ENCODE assay signal across 11 cellular contexts in the genomic region with DNA sequence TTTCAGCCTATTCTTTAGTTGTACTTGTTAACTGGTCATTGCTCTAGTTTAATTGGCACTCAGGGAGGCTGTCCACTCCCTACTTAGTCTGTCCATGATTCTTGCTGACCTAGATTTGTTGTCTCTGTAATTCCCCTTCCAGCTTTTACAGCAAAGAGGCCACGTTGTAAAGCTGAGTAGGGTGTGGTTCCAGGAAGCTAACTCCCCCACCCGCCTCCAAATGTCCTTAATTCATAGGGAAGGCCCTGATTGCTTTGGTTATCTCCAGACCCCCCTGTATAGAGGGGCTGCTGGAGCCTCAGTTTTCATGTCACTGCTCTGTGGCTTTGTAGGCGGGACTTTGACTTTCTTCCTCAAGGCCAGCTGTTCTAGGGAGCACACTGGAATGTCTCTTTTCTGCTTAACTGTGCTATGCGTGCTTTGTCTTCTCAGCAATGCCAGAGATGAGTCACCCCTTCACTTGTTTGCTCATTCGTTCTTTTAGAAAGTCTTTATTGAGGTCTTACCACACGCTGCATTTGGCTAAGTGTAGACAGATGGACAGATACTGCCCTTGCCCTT.
DNase-seq lines count a peak whose midpoint lies in the region; ATAC-seq, FAIRE-seq and TF ChIP-seq lines count a peak whose summit lies in the region.
"Had no signal": no experiment of that assay in that cellular context is flagged by ENCODE, and none has a peak within 500 bp of the region (broad histone marks: within the 10 kb centered on the region; RNA-seq: fewer than 3 reads in every experiment).

No MANE protein-coding gene starts in this region.

- H3K4me1 ChIP-seq in keratinocyte (ENCODE audit: control insufficient read depth, extremely low read depth, insufficient read depth, low read length) = peaks cover 11% of the 10 kb centered on the region

- intact Hi-C loops in Right ventricle myocardium inferior (cut with DNase I) (no loop called here), cardiac septum (cut with DNase I) (no loop called here)

- peaks cover 0 to 9% of the 10 kb centered on the region in 2 donors for H3K9me3 Mint-ChIP-seq in stimulated activated naive B cell treated with anti-CD40 and anti-IgM and Interleukin-4, amounts not matched to agents 10 μg/mL and 1 μg/mL and 100 μg/mL, for 72 hours
- peaks cover 15% of the 10 kb centered on the region for H3K9me3 Mint-ChIP-seq in natural killer cell treated with Interleukin-12 subunit alpha and Interleukin-12 subunit beta and Interleukin-15 and Interleukin-18, amount 100 ng/mL, for 72 hours

- H3K9ac ChIP-seq in keratinocyte (ENCODE audit: control insufficient read depth, extremely low read depth, insufficient read depth, low read length) = peak overlapping the region; percentile 40
- H3K9ac ChIP-seq: BLaER1 treated with 17β-estradiol and CSF1 and Interleukin-3, amounts not matched to agents 10 nM and 100 nM had no signal

- H3K27ac Mint-ChIP-seq in stimulated activated naive B cell treated with anti-CD40 and anti-IgM and Interleukin-4, amounts not matched to agents 10 μg/mL and 1 μg/mL and 100 μg/mL, for 72 hours = no peak overlapping the region
- H3K27ac Mint-ChIP-seq in natural killer cell treated with Interleukin-12 subunit alpha and Interleukin-12 subunit beta and Interleukin-15 and Interleukin-18, amount 100 ng/mL, for 72 hours = no peak overlapping the region
- H3K27ac Mint-ChIP-seq: activated B cell treated with CpG ODN at 0.5 μM for 24 hours had no signal

- H4K20me1 ChIP-seq in keratinocyte (ENCODE audit: control insufficient read depth, extremely low read depth, insufficient read depth, low read length) = no peaks in the 10 kb centered on the region
- H4K20me1 ChIP-seq: BLaER1 treated with 17β-estradiol and CSF1 and Interleukin-3, amounts not matched to agents 10 nM and 100 nM had no signal

- no peaks in the 10 kb centered on the region for H3K36me3 Mint-ChIP-seq in stimulated activated naive B cell treated with anti-CD40 and anti-IgM and Interleukin-4, amounts not matched to agents 10 μg/mL and 1 μg/mL and 100 μg/mL, for 72 hours
- no peaks in the 10 kb centered on the region for H3K36me3 Mint-ChIP-seq in natural killer cell treated with Interleukin-12 subunit alpha and Interleukin-12 subunit beta and Interleukin-15 and Interleukin-18, amount 100 ng/mL, for 72 hours

- DNase-seq in Right ventricle myocardium inferior (ENCODE audit: missing footprints) = no peak
- DNase-seq in cardiac septum (ENCODE audit: low spot score) = no peak
- peak; percentile 92 for DNase-seq in amniotic epithelial cell (ENCODE audit: low read depth)
- DNase-seq in keratinocyte (ENCODE audit: low read depth, low spot score) = peak; percentile 62
- DNase-seq in stimulated activated naive B cell treated with anti-CD40 and anti-IgM and Interleukin-4, amounts not matched to agents 10 μg/mL and 1 μg/mL and 100 μg/mL, for 72 hours = no peak
- no peak for DNase-seq in natural killer cell treated with Interleukin-12 subunit alpha and Interleukin-12 subunit beta and Interleukin-15 and Interleukin-18, amount 100 ng/mL, for 72 hours (ENCODE audit: low spot score)
- no peak for DNase-seq in NCI-H82 treated with DMSO at 0.1 percent for 48 hours (lab: John Stamatoyannopoulos, UW; ENCODE audit: unreplicated experiment)
- DNase-seq: activated B cell treated with CpG ODN at 0.5 μM for 24 hours; stimulated activated CD8-positive, alpha-beta memory T cell treated with anti-CD3 and anti-CD28 coated beads, Interleukin-4, amount 100 ng/mL, for 48 hours had no signal

- no peaks in the 10 kb centered on the region for H3K9me3 ChIP-seq in keratinocyte (ENCODE audit: control insufficient read depth, low read depth, low read length)
- H3K9me3 ChIP-seq: BLaER1 treated with 17β-estradiol and CSF1 and Interleukin-3, amounts not matched to agents 10 nM and 100 nM had no signal

- no peaks in the 10 kb centered on the region for H3K36me3 ChIP-seq in keratinocyte (ENCODE audit: control insufficient read depth in 2 of 2, extremely low read depth in 1 of 2, insufficient read depth in 2 of 2, low read length in 2 of 2)
- H3K36me3 ChIP-seq: BLaER1 treated with 17β-estradiol and CSF1 and Interleukin-3, amounts not matched to agents 10 nM and 100 nM had no signal

- no peaks in the 10 kb centered on the region for H3K4me1 Mint-ChIP-seq in stimulated activated naive B cell treated with anti-CD40 and anti-IgM and Interleukin-4, amounts not matched to agents 10 μg/mL and 1 μg/mL and 100 μg/mL, for 72 hours
- no peaks in the 10 kb centered on the region for H3K4me1 Mint-ChIP-seq in natural killer cell treated with Interleukin-12 subunit alpha and Interleukin-12 subunit beta and Interleukin-15 and Interleukin-18, amount 100 ng/mL, for 72 hours (ENCODE audit: low read depth in 2 of 2)
- H3K4me1 Mint-ChIP-seq: activated B cell treated with CpG ODN at 0.5 μM for 24 hours had no signal

- no peaks in the 10 kb centered on the region for H3K27me3 ChIP-seq in keratinocyte (ENCODE audit: control insufficient read depth, extremely low read depth, insufficient read depth, low read length)
- H3K27me3 ChIP-seq: BLaER1 treated with 17β-estradiol and CSF1 and Interleukin-3, amounts not matched to agents 10 nM and 100 nM had no signal

- H3K79me2 ChIP-seq in keratinocyte (ENCODE audit: control insufficient read depth, insufficient read depth, low read length) = no peaks in the 10 kb centered on the region

- H3K4me3 ChIP-seq in keratinocyte (ENCODE audit: control insufficient read depth in 2 of 3, extremely low read depth in 1 of 3, insufficient read depth in 2 of 3, low read depth in 1 of 3, low read length in 3 of 3) = no peak overlapping the region
- H3K4me3 ChIP-seq: BLaER1 treated with 17β-estradiol and CSF1 and Interleukin-3, amounts not matched to agents 10 nM and 100 nM had no signal

- H3K27ac ChIP-seq in keratinocyte (ENCODE audit: control insufficient read depth, insufficient read depth, low read length) = peak overlapping the region; percentile 68

- H3K4me2 ChIP-seq in keratinocyte (ENCODE audit: control insufficient read depth, extremely low read depth, insufficient read depth, low read depth, low read length) = peak overlapping the region; percentile 55

- ATAC-seq in Right ventricle myocardium inferior (peak; percentile 94), GM21737 (IDR thresholded peaks at IDR 0.05; ENCODE audit: unreplicated experiment) (no peak)
- ATAC-seq in stimulated activated naive B cell treated with anti-CD40 and anti-IgM and Interleukin-4, amounts not matched to agents 10 μg/mL and 1 μg/mL and 100 μg/mL, for 72 hours (replicated peaks) = no peak
- ATAC-seq in natural killer cell treated with Interleukin-12 subunit alpha and Interleukin-12 subunit beta and Interleukin-15 and Interleukin-18, amount 100 ng/mL, for 72 hours = no peak

- no peak for TF ChIP-seq CTCF in keratinocyte (optimal IDR thresholded peaks at IDR 0.05 in 1 of 3, IDR thresholded peaks at IDR 0.05 in 1 of 3, conservative IDR thresholded peaks at IDR 0.05 in 1 of 3; ENCODE audit: extremely low read depth in 1 of 3, insufficient read depth in 2 of 3, low read length in 3 of 3)

- dilution Hi-C loops in keratinocyte (cut with MboI; ENCODE audit: extremely low pct_ligation_motif_present, low sequenced_read_pairs) = no loop called here

- H3K4me3 Mint-ChIP-seq in stimulated activated naive B cell treated with anti-CD40 and anti-IgM and Interleukin-4, amounts not matched to agents 10 μg/mL and 1 μg/mL and 100 μg/mL, for 72 hours = no peak overlapping the region
- H3K4me3 Mint-ChIP-seq in natural killer cell treated with Interleukin-12 subunit alpha and Interleukin-12 subunit beta and Interleukin-15 and Interleukin-18, amount 100 ng/mL, for 72 hours = no peak overlapping the region
- H3K4me3 Mint-ChIP-seq: activated B cell treated with CpG ODN at 0.5 μM for 24 hours had no signal

- no peaks in the 10 kb centered on the region for H3K9me1 ChIP-seq in keratinocyte (ENCODE audit: control insufficient read depth, extremely low read depth, insufficient read depth, low read length)

- H2AFZ ChIP-seq in keratinocyte (ENCODE audit: control insufficient read depth, low read length) = peak overlapping the region; percentile 81

- H3K27me3 Mint-ChIP-seq in stimulated activated naive B cell treated with anti-CD40 and anti-IgM and Interleukin-4, amounts not matched to agents 10 μg/mL and 1 μg/mL and 100 μg/mL, for 72 hours = no peaks in the 10 kb centered on the region
- peaks cover 0 to 10% of the 10 kb centered on the region in 2 donors for H3K27me3 Mint-ChIP-seq in natural killer cell treated with Interleukin-12 subunit alpha and Interleukin-12 subunit beta and Interleukin-15 and Interleukin-18, amount 100 ng/mL, for 72 hours
- H3K27me3 Mint-ChIP-seq: activated B cell treated with CpG ODN at 0.5 μM for 24 hours had no signal

- FAIRE-seq in keratinocyte (lab: Jason Lieb, UNC) = peak; percentile 99

Comparison
In these comparisons a context has a peak if more than half of its experiments do, and no peak if none do; other contexts are left out.
1. DNase-seq: peak in amniotic epithelial cell (single experiment) and keratinocyte (single experiment); none in Right ventricle myocardium inferior (single experiment), cardiac septum (single experiment), stimulated activated naive B cell treated with anti-CD40 and anti-IgM and Interleukin-4, amounts not matched to agents 10 μg/mL and 1 μg/mL and 100 μg/mL, for 72 hours (single experiment), natural killer cell treated with Interleukin-12 subunit alpha and Interleukin-12 subunit beta and Interleukin-15 and Interleukin-18, amount 100 ng/mL, for 72 hours (single experiment) and NCI-H82 treated with DMSO at 0.1 percent for 48 hours (single experiment).